27 cellular contexts compared by ENCODE assay signal in the genomic region with DNA sequence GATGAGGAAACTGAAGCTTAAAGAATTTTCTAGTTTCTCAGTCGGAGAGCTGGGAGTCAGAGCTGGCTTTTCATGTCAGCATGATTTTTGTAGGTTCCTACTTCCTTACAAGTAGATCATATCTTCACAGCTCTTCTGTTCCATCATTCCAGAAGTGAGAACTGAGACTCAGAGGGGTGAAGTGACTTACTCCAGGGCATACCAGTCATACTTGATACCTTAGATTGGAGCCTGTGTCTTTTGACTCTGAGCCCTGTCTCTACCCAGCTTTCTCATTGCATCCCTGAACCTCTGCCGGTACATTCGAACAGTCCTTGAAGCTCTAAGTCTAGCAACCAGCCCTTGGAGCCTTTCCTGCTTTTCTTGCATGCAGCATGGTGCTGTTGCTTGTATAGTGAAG.
"Had no signal": no experiment of that assay in that cellular context is flagged by ENCODE, and none has a peak within 500 bp of the region (broad histone marks: within the 10 kb centered on the region; RNA-seq: fewer than 3 reads in every experiment).

No MANE protein-coding gene starts in this region.

- H3K27ac Mint-ChIP-seq: immature natural killer cell; mesothelial cell of epicardium; naive B cell; natural killer cell; stimulated activated memory B cell treated with anti-CD40 and anti-IgM and Interleukin-4, amounts not matched to agents 10 μg/mL and 1 μg/mL and 100 μg/mL, for 72 hours; stimulated activated naive CD8-positive, alpha-beta T cell treated with anti-CD3 and anti-CD28 coated beads, Interleukin-15, amount 100 ng/mL, for 72 hours; type B pancreatic cell had no signal

- H3K4me3 ChIP-seq: left ventricle myocardium inferior, lung, pancreas, prostate gland, skin epidermis, tibial nerve, uterus had no signal

- DNase-seq: hypothalamus; immature natural killer cell; islet precursor cell; left ventricle myocardium inferior; mesendoderm; naive B cell; natural killer cell; pancreas; posterior cingulate gyrus; retina; right cardiac atrium; stimulated activated CD4-positive, alpha-beta T cell treated with anti-CD3 and anti-CD28 coated beads, Interleukin-12 subunit alpha, Interleukin-12 subunit beta, amount 100 ng/mL, for 4 hours; stimulated activated CD4-positive, alpha-beta T cell treated with anti-CD3 and anti-CD28 coated beads, Interleukin-15, amount 100 ng/mL, for 24 hours; stimulated activated CD4-positive, alpha-beta T cell treated with anti-CD3 and anti-CD28 coated beads, Interleukin-2, amount 100 ng/mL, for 24 hours; stimulated activated CD4-positive, alpha-beta T cell treated with anti-CD3 and anti-CD28 coated beads, Interleukin-4, amount 100 ng/mL, for 1 hour; stimulated activated naive CD4-positive, alpha-beta T cell treated with Interleukin-2 at 50 U/mL for 16 hours; stimulated activated naive CD8-positive, alpha-beta T cell treated with anti-CD3 and anti-CD28 coated beads, Interleukin-15, amount 100 ng/mL, for 72 hours; substantia nigra; uterus had no signal

- H3K4me1 Mint-ChIP-seq: immature natural killer cell; mesothelial cell of epicardium; naive B cell; natural killer cell; stimulated activated memory B cell treated with anti-CD40 and anti-IgM and Interleukin-4, amounts not matched to agents 10 μg/mL and 1 μg/mL and 100 μg/mL, for 72 hours; stimulated activated naive CD8-positive, alpha-beta T cell treated with anti-CD3 and anti-CD28 coated beads, Interleukin-15, amount 100 ng/mL, for 72 hours had no signal

- H3K4me3 Mint-ChIP-seq: immature natural killer cell; mesothelial cell of epicardium; naive B cell; natural killer cell; stimulated activated memory B cell treated with anti-CD40 and anti-IgM and Interleukin-4, amounts not matched to agents 10 μg/mL and 1 μg/mL and 100 μg/mL, for 72 hours; stimulated activated naive CD8-positive, alpha-beta T cell treated with anti-CD3 and anti-CD28 coated beads, Interleukin-15, amount 100 ng/mL, for 72 hours; type B pancreatic cell had no signal

- ATAC-seq: natural killer cell; pancreas; right cardiac atrium; sciatic nerve; stimulated activated memory B cell treated with anti-CD40 and anti-IgM and Interleukin-4, amounts not matched to agents 10 μg/mL and 1 μg/mL and 100 μg/mL, for 72 hours; stimulated activated naive CD8-positive, alpha-beta T cell treated with anti-CD3 and anti-CD28 coated beads, Interleukin-15, amount 100 ng/mL, for 72 hours had no signal

- H3K9me3 Mint-ChIP-seq: immature natural killer cell; naive B cell; natural killer cell; stimulated activated memory B cell treated with anti-CD40 and anti-IgM and Interleukin-4, amounts not matched to agents 10 μg/mL and 1 μg/mL and 100 μg/mL, for 72 hours; stimulated activated naive CD8-positive, alpha-beta T cell treated with anti-CD3 and anti-CD28 coated beads, Interleukin-15, amount 100 ng/mL, for 72 hours had no signal

- H3K27me3 Mint-ChIP-seq: naive B cell; stimulated activated memory B cell treated with anti-CD40 and anti-IgM and Interleukin-4, amounts not matched to agents 10 μg/mL and 1 μg/mL and 100 μg/mL, for 72 hours; stimulated activated naive CD8-positive, alpha-beta T cell treated with anti-CD3 and anti-CD28 coated beads, Interleukin-15, amount 100 ng/mL, for 72 hours; type B pancreatic cell had no signal
